ENCODE assay signal across 8 cellular contexts in genomic region chr12:118164798-118165486, GRCh38. TPM values are rescaled to one million over a fixed set of nuclear protein-coding genes. Genes with fewer than 3 reads are reported as not detected.
DNase-seq lines count a peak whose midpoint lies in the region; ATAC-seq and TF ChIP-seq lines count a peak whose summit lies in the region.

No MANE protein-coding gene starts in this region.

- no TSS peak for BruUV-seq in Caco-2 (replicated peaks; lab: Mats Ljungman, UMichigan)

- peak; percentile 43 to 85 for ATAC-seq in upper lobe of left lung (ENCODE audit: low FRiP score in 2 of 2)
- no peak for ATAC-seq in HG02973 (IDR thresholded peaks at IDR 0.05; ENCODE audit: unreplicated experiment)
- ATAC-seq in activated T-cell treated with anti-CD3 and anti-CD28 coated beads, Interleukin-2, amount 50 U/mL, for 4 hours, result no peak
- no peak for ATAC-seq in GM19397 (IDR thresholded peaks at IDR 0.05; ENCODE audit: unreplicated experiment)

- no peak overlapping the region for H3K4me3 Mint-ChIP-seq in Caco-2 (ENCODE audit: unreplicated experiment)
- no peak overlapping the region for H3K4me3 Mint-ChIP-seq in activated T-cell treated with anti-CD3 and anti-CD28 coated beads, Interleukin-2, amount 50 U/mL, for 4 hours

- no peak for TF ChIP-seq EP300 in upper lobe of left lung (IDR thresholded peaks at IDR 0.05)

- CTCF ChIA-PET in Caco-2 (lab: Charles Lee) (interaction anchor here (0.6 to 0.7 kb wide), 4 partner anchors 22 to 211 kb away, joined by 3 to 5 read pairs (median 4); partner anchors contain the start of gene SUDS3), RWPE1 (lab: Yijun Ruan, JAX) (interaction anchor here (0.6 to 2.5 kb wide), 12 partner anchors 11 to 211 kb away, joined by 3 to 20 read pairs (median 3); partner anchors contain the start of gene SUDS3)

- H3K27ac ChIP-seq in RWPE1 (no peak overlapping the region), upper lobe of left lung (no peak overlapping the region)

- whole genome bisulfite sequencing in upper lobe of left lung, 2 donors, result 63% methylated on average over 6 of the region's 6 CpGs

- no peaks in the 10 kb centered on the region for H3K36me3 ChIP-seq in Caco-2 (ENCODE audit: control insufficient read depth, insufficient read depth, low read length)
- H3K36me3 ChIP-seq in upper lobe of left lung, result peaks cover 18 to 62% (median 28%) of the 10 kb centered on the region in 4 donors

- H3K27me3 ChIP-seq in Caco-2 (replicated peaks; ENCODE audit: control insufficient read depth, insufficient read depth, low read length) (no peaks in the 10 kb centered on the region), upper lobe of left lung (no peaks in the 10 kb centered on the region)

- intact Hi-C loops in Caco-2 (cut with micrococcal nuclease; ENCODE audit: unreplicated experiment), result loop anchor here (1.0 to 5.0 kb wide), 2 partner anchors 43 to 208 kb away; no protein-coding TSS in a partner anchor

- H3K4me3 ChIP-seq in Caco-2 (ENCODE audit: low read depth, low read length) (no peak overlapping the region), upper lobe of left lung (no peak overlapping the region)

- TF ChIP-seq CTCF in Caco-2 (IDR thresholded peaks at IDR 0.05; ENCODE audit: insufficient read depth in 1 of 2, low read depth in 1 of 2, low read length in 1 of 2, severe bottlenecking in 1 of 2, unreplicated experiment in 1 of 2) (peak; percentile 29 to 57), RWPE1 (conservative IDR thresholded peaks at IDR 0.05; ENCODE audit: low read depth) (peak; percentile 67), upper lobe of left lung (IDR thresholded peaks at IDR 0.05) (peak in 3 of 6 experiments; percentile 14 to 38 (median 29))

- no peaks in the 10 kb centered on the region for H3K4me1 Mint-ChIP-seq in Caco-2 (ENCODE audit: low read depth, unreplicated experiment)
- peaks cover 23% of the 10 kb centered on the region for H3K4me1 Mint-ChIP-seq in activated T-cell treated with anti-CD3 and anti-CD28 coated beads, Interleukin-2, amount 50 U/mL, for 4 hours (ENCODE audit: low read depth)

- no peak overlapping the region for H3K27ac Mint-ChIP-seq in Caco-2 (ENCODE audit: unreplicated experiment)

- H3K9me3 ChIP-seq in Caco-2 (no peaks in the 10 kb centered on the region), upper lobe of left lung (no peaks in the 10 kb centered on the region)

- no peaks in the 10 kb centered on the region for H3K9me3 Mint-ChIP-seq in Caco-2 (ENCODE audit: unreplicated experiment)
- no peaks in the 10 kb centered on the region for H3K9me3 Mint-ChIP-seq in activated T-cell treated with anti-CD3 and anti-CD28 coated beads, Interleukin-2, amount 50 U/mL, for 4 hours

- TF ChIP-seq POLR2A in upper lobe of left lung (IDR thresholded peaks at IDR 0.05), result no peak

- POLR2A ChIA-PET in Caco-2 (lab: Charles Lee) (no interaction called here), RWPE1 (lab: Yijun Ruan, JAX; ENCODE audit: low non-redundant PET) (no interaction called here)

- H3K27me3 Mint-ChIP-seq in Caco-2 (ENCODE audit: insufficient read depth, unreplicated experiment), result no peaks in the 10 kb centered on the region
- no peaks in the 10 kb centered on the region for H3K27me3 Mint-ChIP-seq in activated T-cell treated with anti-CD3 and anti-CD28 coated beads, Interleukin-2, amount 50 U/mL, for 4 hours (ENCODE audit: low read depth)

- H3K36me3 Mint-ChIP-seq in Caco-2 (ENCODE audit: insufficient read depth, unreplicated experiment), result no peaks in the 10 kb centered on the region
- peaks cover 51% of the 10 kb centered on the region for H3K36me3 Mint-ChIP-seq in activated T-cell treated with anti-CD3 and anti-CD28 coated beads, Interleukin-2, amount 50 U/mL, for 4 hours (ENCODE audit: insufficient read depth)

- H3K4me1 ChIP-seq in Caco-2, result no peaks in the 10 kb centered on the region
- no peaks in the 10 kb centered on the region for H3K4me1 ChIP-seq in upper lobe of left lung

- DNase-seq in Caco-2 (peak in 1 of 2 experiments; percentile 37), HCEC 1CT (peak; percentile 13), RWPE1 (ENCODE audit: low spot score) (peak; percentile 48), glomerular visceral epithelial cell (ENCODE audit: extremely low spot score) (peak; percentile 23), upper lobe of left lung (peak in 1 of 2 donors; percentile 39)
- DNase-seq in activated T-cell treated with anti-CD3 and anti-CD28 coated beads, Interleukin-2, amount 50 U/mL, for 4 hours, result no peak

RNA-seq across cellular contexts. Expression of gene PEBP1, which starts 29.0 kb away (rescaled TPM):
- total RNA-seq in Caco-2 (2022), result 134 and 136 TPM in 2 replicates
- 100 to 1,000 TPM in 5 of 6 donors, 10 to 100 TPM in 1; 92.2 to 432 (median 214) TPM for total RNA-seq in upper lobe of left lung
- total RNA-seq in activated T-cell treated with anti-CD3 and anti-CD28 coated beads, Interleukin-2, amount 50 U/mL, for 4 hours, result 100 to 1,000 TPM; 144 to 194 (median 166) TPM

Comparison
In these comparisons a context has a peak if more than half of its experiments do, and no peak if none do; other contexts are left out.
1. ATAC-seq: peak in upper lobe of left lung (2 of 2); none in HG02973 (single experiment), activated T-cell treated with anti-CD3 and anti-CD28 coated beads, Interleukin-2, amount 50 U/mL, for 4 hours (0 of 2) and GM19397 (single experiment).